In the genomic region with DNA sequence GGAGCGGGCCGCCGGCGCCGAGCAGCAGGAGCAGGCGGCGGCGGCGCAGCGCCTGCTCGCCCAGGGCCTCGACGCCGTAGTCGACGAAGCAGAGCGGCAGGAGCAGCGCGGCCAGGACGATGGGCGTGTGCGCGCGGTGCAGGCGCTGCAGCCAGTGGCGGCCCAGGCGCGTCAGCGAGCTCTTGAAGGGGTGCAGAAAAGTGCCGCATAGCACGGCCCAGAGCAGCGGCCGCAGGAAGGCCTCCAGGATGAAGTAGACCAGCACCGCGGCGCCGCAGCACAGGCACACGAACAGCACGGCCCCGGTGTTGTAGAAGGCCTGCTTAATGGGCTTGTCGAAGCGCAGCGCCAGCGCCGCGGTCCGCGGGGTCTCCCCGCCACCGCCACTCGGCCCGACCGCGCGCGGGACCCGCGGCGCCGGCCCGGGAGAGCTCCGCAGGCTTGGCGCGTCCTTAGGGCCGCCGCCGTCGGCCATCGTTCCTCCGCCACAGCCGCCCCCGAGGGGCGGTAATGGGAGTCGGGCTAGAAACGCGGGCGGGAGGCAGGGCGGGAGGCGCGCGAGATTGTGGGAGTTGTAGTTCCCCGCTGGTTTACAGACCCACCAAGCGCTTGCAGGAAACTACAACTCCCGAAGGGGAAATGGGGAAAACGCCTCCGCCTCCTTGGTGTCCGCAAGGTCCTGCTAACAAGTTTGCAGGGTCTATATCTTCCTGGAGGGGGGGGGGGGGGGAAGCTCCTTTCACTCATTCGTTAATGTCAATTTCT, we compare ENCODE assay signal across 8 cellular contexts. TPM values are rescaled to one million over a fixed set of nuclear protein-coding genes. Genes with fewer than 3 reads are reported as not detected.
DNase-seq lines count a peak whose midpoint lies in the region; ATAC-seq and TF ChIP-seq lines count a peak whose summit lies in the region.

TMEM245 (minus strand) TSS at position 509 of the 765 bp plus-strand sequence; CDS start at position 475, 34 bp downstream.

- peak; percentile 97 for DNase-seq in DMS53 (lab: John Stamatoyannopoulos, UW)
- peak; percentile 85 for DNase-seq in KG1 (lab: John Stamatoyannopoulos, UW)
- peak; percentile 86 for DNase-seq in Panc1 (ENCODE audit: low read depth, low spot score)
- DNase-seq in activated T-cell treated with anti-CD3 and anti-CD28 coated beads, Interleukin-2, amount 50 U/mL, for 4 hours: peak; percentile 89
- DNase-seq in stimulated activated CD8-positive, alpha-beta memory T cell treated with anti-CD3 and anti-CD28 coated beads, Interleukin-7, amount 100 ng/mL, for 4 hours (ENCODE audit: low read depth in 2 of 2): peak; percentile 93 to 94

- in situ Hi-C loops in Panc1 (cut with HindIII; ENCODE audit: low pct_unique_long_range_greater_than_20kb, low sequenced_read_pairs): no loop called here

- intact Hi-C loops in Panc1 (cut with micrococcal nuclease; ENCODE audit: unreplicated experiment): no loop called here

- H3K27me3 ChIP-seq in Panc1 (ENCODE audit: control insufficient read depth, insufficient read depth, low read length) (no peaks in the 10 kb centered on the region), muscle layer of duodenum (ENCODE audit: low read depth, low read length) (no peaks in the 10 kb centered on the region)

- no peaks in the 10 kb centered on the region for H3K9me3 ChIP-seq in Panc1 (ENCODE audit: control insufficient read depth, insufficient read depth, low read depth, low read length)
- H3K9me3 ChIP-seq in muscle layer of duodenum (ENCODE audit: control insufficient read depth in 1 of 2, low read length in 2 of 2): no peaks in the 10 kb centered on the region

- H3K36me3 Mint-ChIP-seq in activated T-cell treated with anti-CD3 and anti-CD28 coated beads, Interleukin-2, amount 50 U/mL, for 4 hours (ENCODE audit: insufficient read depth): peaks cover 7% of the 10 kb centered on the region

- no peaks in the 10 kb centered on the region for H3K27me3 Mint-ChIP-seq in activated T-cell treated with anti-CD3 and anti-CD28 coated beads, Interleukin-2, amount 50 U/mL, for 4 hours (ENCODE audit: low read depth)

- POLR2A ChIA-PET in Panc1 (lab: Charles Lee): interaction anchor here (0.5 to 0.9 kb wide), 2 partner anchors 9 to 131 kb away, joined by 3 to 4 read pairs; no protein-coding TSS in a partner anchor

- BruUV-seq in Panc1 (replicated peaks; lab: Mats Ljungman, UMichigan): no TSS peak

- H3K9me3 Mint-ChIP-seq in activated T-cell treated with anti-CD3 and anti-CD28 coated beads, Interleukin-2, amount 50 U/mL, for 4 hours: no peaks in the 10 kb centered on the region

- TF ChIP-seq CTCF in Panc1 (IDR thresholded peaks at IDR 0.05): no peak

- H3K4me3 ChIP-seq in Panc1 (ENCODE audit: low read depth in 2 of 2, low read length in 2 of 2) (peak within 1 kb of the TSS; percentile 72 to 79), muscle layer of duodenum (ENCODE audit: low read depth in 1 of 2, low read length in 2 of 2) (peak within 1 kb of the TSS; percentile 85 to 97)

- H3K4me1 ChIP-seq in Panc1 (ENCODE audit: control insufficient read depth, insufficient read depth, low read length) (peaks cover 32% of the 10 kb centered on the region), muscle layer of duodenum (ENCODE audit: control insufficient read depth in 1 of 2, insufficient read depth in 2 of 2, low read length in 2 of 2) (peaks cover 14 to 24% of the 10 kb centered on the region in 2 donors)

- H3K4me1 Mint-ChIP-seq in activated T-cell treated with anti-CD3 and anti-CD28 coated beads, Interleukin-2, amount 50 U/mL, for 4 hours (ENCODE audit: low read depth): peaks cover 34% of the 10 kb centered on the region

- peak within 1 kb of the TSS; percentile 92 for H3K4me3 Mint-ChIP-seq in activated T-cell treated with anti-CD3 and anti-CD28 coated beads, Interleukin-2, amount 50 U/mL, for 4 hours

- H3K36me3 ChIP-seq in Panc1 (ENCODE audit: control insufficient read depth, insufficient read depth, low read length): peaks cover 3% of the 10 kb centered on the region; the same call in 1 of the 2 replicates
- H3K36me3 ChIP-seq in muscle layer of duodenum (ENCODE audit: control insufficient read depth in 1 of 2, insufficient read depth in 2 of 2, low read length in 2 of 2): no peaks in the 10 kb centered on the region

- H3K27ac ChIP-seq in Panc1 (ENCODE audit: low read length) (peak within 1 kb of the TSS; percentile 93), muscle layer of duodenum (ENCODE audit: low read length) (peak within 1 kb of the TSS; percentile 62)

- CTCF ChIA-PET in Panc1 (lab: Charles Lee): no interaction called here

- ATAC-seq in GM21723 (IDR thresholded peaks at IDR 0.05; ENCODE audit: unreplicated experiment) (peak; percentile 90), Panc1 (peak; percentile 96), esophagus mucosa (peak; percentile 92)
- peak; percentile 89 to 91 for ATAC-seq in activated T-cell treated with anti-CD3 and anti-CD28 coated beads, Interleukin-2, amount 50 U/mL, for 4 hours

RNA-seq across cellular contexts. Expression of gene TMEM245, which starts in this region (rescaled TPM):
- total RNA-seq in Panc1 (2021; ENCODE audit: unreplicated experiment) (54.0 TPM), esophagus mucosa (13.8 TPM)
- polyA plus RNA-seq in Panc1 (2012; ENCODE audit: insufficient read length): 25.5 TPM
- 10 to 100 TPM; 18.7 to 19.6 (median 19.0) TPM for total RNA-seq in activated T-cell treated with anti-CD3 and anti-CD28 coated beads, Interleukin-2, amount 50 U/mL, for 4 hours

Comparison
In these comparisons a context has a peak if more than half of its experiments do, and no peak if none do; other contexts are left out.
1. Peak in every context shown above with its lines: DNase-seq, ATAC-seq, H3K4me3 ChIP-seq and H3K27ac ChIP-seq.